In genomic region chrX:129744881-129745321, GRCh38 we compare ENCODE assay signal across 1 cellular context.
TF ChIP-seq lines count a peak whose summit lies in the region.

No MANE protein-coding gene starts in this region.

TF ChIP-seq in K562, 482 proteins besides CTCF, POLR2A, EP300 and RAD21:
- TF ChIP-seq ZNF133 (CRISPR knock-in tag; IDR thresholded peaks at IDR 0.05) (no peak), PBX2 (CRISPR knock-in tag; IDR thresholded peaks at IDR 0.05; ENCODE audit: low read depth) (no peak), PBX2 (tag; conservative IDR thresholded peaks at IDR 0.05; ENCODE audit: low read depth) (no peak), GMEB1 (CRISPR knock-in tag; IDR thresholded peaks at IDR 0.05) (no peak), RBM17 (IDR thresholded peaks at IDR 0.05; ENCODE audit: borderline replicate concordance, low read depth, low read length) (no peak), ELF4 (CRISPR knock-in tag; IDR thresholded peaks at IDR 0.05) (no peak), EGR1 (conservative IDR thresholded peaks at IDR 0.05) (peak; percentile 19; the same call in 1 of the 2 replicates), ZFP36 (IDR thresholded peaks at IDR 0.05; ENCODE audit: low read depth, low read length, partially characterized antibody) (peak; percentile 98), TOE1 (IDR thresholded peaks at IDR 0.05; ENCODE audit: borderline replicate concordance) (no peak), TOE1 (CRISPR knock-in tag; IDR thresholded peaks at IDR 0.05; ENCODE audit: borderline replicate concordance, low read depth) (no peak), TCF3 (CRISPR knock-in tag; IDR thresholded peaks at IDR 0.05) (no peak), ZBTB33 (CRISPR knock-in tag; IDR thresholded peaks at IDR 0.05) (no peak), ZBTB9 (CRISPR knock-in tag; IDR thresholded peaks at IDR 0.05) (no peak), DEAF1 (CRISPR knock-in tag; IDR thresholded peaks at IDR 0.05) (no peak), ZNF280A (IDR thresholded peaks at IDR 0.05; ENCODE audit: low read depth, partially characterized antibody) (no peak), LCOR (CRISPR knock-in tag; IDR thresholded peaks at IDR 0.05) (no peak), ZNF766 (CRISPR knock-in tag; conservative IDR thresholded peaks at IDR 0.05) (no peak), FOXP1 (CRISPR knock-in tag; IDR thresholded peaks at IDR 0.05) (no peak), PKNOX1 (IDR thresholded peaks at IDR 0.05) (no peak), TEAD4 (IDR thresholded peaks at IDR 0.05; ENCODE audit: low read length) (no peak), TEAD4 (CRISPR knock-in tag; IDR thresholded peaks at IDR 0.05; ENCODE audit: borderline replicate concordance) (no peak), PHF20 (IDR thresholded peaks at IDR 0.05; ENCODE audit: partially characterized antibody) (no peak), MTA3 (IDR thresholded peaks at IDR 0.05; ENCODE audit: borderline replicate concordance) (no peak), MEIS2 (IDR thresholded peaks at IDR 0.05; ENCODE audit: partially characterized antibody) (no peak), PPARD (CRISPR knock-in tag; IDR thresholded peaks at IDR 0.05) (no peak), SIN3A (IDR thresholded peaks at IDR 0.05; ENCODE audit: borderline replicate concordance in 2 of 2, control insufficient read depth in 1 of 2, low read depth in 2 of 2, low read length in 2 of 2) (no peak), ARID3B (CRISPR knock-in tag; IDR thresholded peaks at IDR 0.05; ENCODE audit: borderline replicate concordance) (no peak), TGIF2 (CRISPR knock-in tag; IDR thresholded peaks at IDR 0.05) (no peak), RCOR1 (IDR thresholded peaks at IDR 0.05; ENCODE audit: borderline replicate concordance in 1 of 2, low read depth in 2 of 2, low read length in 2 of 2) (0 out of 4 replicates have a peak, but pooled peaks of 1 of the 2 experiments have one; percentile 19), ZNF436 (CRISPR knock-in tag; IDR thresholded peaks at IDR 0.05) (peak; percentile 74), ETV1 (tag; conservative IDR thresholded peaks at IDR 0.05; ENCODE audit: low read depth) (no peak), ZNF551 (CRISPR knock-in tag; IDR thresholded peaks at IDR 0.05) (no peak), ZFPM2 (CRISPR knock-in tag; IDR thresholded peaks at IDR 0.05) (no peak)
